ENCODE assay signal across 15 cellular contexts in genomic region chr2:37826611-37827010, GRCh38.
DNase-seq lines count a peak whose midpoint lies in the region; ATAC-seq and TF ChIP-seq lines count a peak whose summit lies in the region.
"Had no signal": no experiment of that assay in that cellular context is flagged by ENCODE, and none has a peak within 500 bp of the region (broad histone marks: within the 10 kb centered on the region; RNA-seq: fewer than 3 reads in every experiment).

No MANE protein-coding gene starts in this region.

- CTCF ChIA-PET in activated CD4-positive, alpha-beta T cell treated with anti-CD3 and anti-CD28 coated beads, Interleukin-2, amount 10 ng/mL, durations not matched to agents 7 days and 5 days (lab: Charles Lee), result interaction anchor here (1.1 to 2.2 kb wide), 2 partner anchors 9 to 431 kb away, joined by 3 to 9 read pairs; no protein-coding TSS in a partner anchor

- peaks cover 6 to 18% of the 10 kb centered on the region in 2 donors for H3K36me3 Mint-ChIP-seq in CD14-positive monocyte
- no peaks in the 10 kb centered on the region for H3K36me3 Mint-ChIP-seq in activated CD4-positive, alpha-beta T cell treated with anti-CD3 and anti-CD28 coated beads, Interleukin-2, amount 10 ng/mL, durations not matched to agents 7 days and 5 days (ENCODE audit: low read depth)
- H3K36me3 Mint-ChIP-seq: CD4-positive, CD25-positive, alpha-beta regulatory T cell; IgD-negative memory B cell had no signal

- no peaks in the 10 kb centered on the region for H4K20me1 ChIP-seq in GM23248 (ENCODE audit: insufficient read depth)

- H3K4me1 ChIP-seq in GM23248 (ENCODE audit: insufficient read depth) (peaks cover 50% of the 10 kb centered on the region), SJCRH30 (peaks cover 55% of the 10 kb centered on the region), ovary (ENCODE audit: insufficient read depth) (peaks cover 11% of the 10 kb centered on the region)
- H3K4me1 ChIP-seq: HAP-1 had no signal

- H3K36me3 ChIP-seq in GM23248 (ENCODE audit: low read depth), result no peaks in the 10 kb centered on the region
- H3K36me3 ChIP-seq in SJCRH30, result no peaks in the 10 kb centered on the region
- no peaks in the 10 kb centered on the region for H3K36me3 ChIP-seq in ovary
- H3K36me3 ChIP-seq: HAP-1 had no signal

- DNase-seq in CD14-positive monocyte (ENCODE audit: low spot score), result no peak
- no peak for DNase-seq in GM23248
- peak; percentile 31 to 44 for DNase-seq in SJCRH30
- DNase-seq in ovary, result no peak
- no peak for DNase-seq in SHP77 treated with DMSO at 0.1 percent for 48 hours (lab: John Stamatoyannopoulos, UW)
- no peak for DNase-seq in activated CD4-positive, alpha-beta T cell treated with anti-CD3 and anti-CD28 coated beads, Interleukin-2, amount 10 ng/mL, durations not matched to agents 7 days and 5 days
- DNase-seq: AML-193; CD4-positive, CD25-positive, alpha-beta regulatory T cell; CD8-positive, alpha-beta memory T cell; COR-L47; Kasumi-1; KBM-7 had no signal

- peak overlapping the region; percentile 76 for H3K4me2 ChIP-seq in GM23248 (ENCODE audit: unreplicated experiment)

- H3K4me1 Mint-ChIP-seq in CD14-positive monocyte, result peaks cover 96% of the 10 kb centered on the region
- H3K4me1 Mint-ChIP-seq in activated CD4-positive, alpha-beta T cell treated with anti-CD3 and anti-CD28 coated beads, Interleukin-2, amount 10 ng/mL, durations not matched to agents 7 days and 5 days, result peaks cover 16% of the 10 kb centered on the region

- 93 to 95% methylated on average over 4 of the region's 4 CpGs for WGBS in GM23248 (ENCODE audit: low coverage in 1 of 2, low lambda C conversion rate in 2 of 2, missing lambda C conversion rate in 2 of 2), 2 experiments
- 89 to 99% (median 97%) methylated on average over 4 of the region's 4 CpGs for WGBS in ovary, 3 donors

- peaks cover 36% of the 10 kb centered on the region for H3F3A ChIP-seq in GM23248 (ENCODE audit: insufficient read depth)

- no peak overlapping the region for H2AFZ ChIP-seq in GM23248

- H3K9me3 Mint-ChIP-seq in CD14-positive monocyte, result peaks cover 0 to 2% (median 0%) of the 10 kb centered on the region in 7 donors
- H3K9me3 Mint-ChIP-seq in activated CD4-positive, alpha-beta T cell treated with anti-CD3 and anti-CD28 coated beads, Interleukin-2, amount 10 ng/mL, durations not matched to agents 7 days and 5 days, result no peaks in the 10 kb centered on the region
- H3K9me3 Mint-ChIP-seq: CD4-positive, CD25-positive, alpha-beta regulatory T cell; CD8-positive, alpha-beta memory T cell; IgD-negative memory B cell had no signal

- H3K4me3 ChIP-seq in GM23248 (no peak overlapping the region), SJCRH30 (no peak overlapping the region), ovary (no peak overlapping the region)
- H3K4me3 ChIP-seq: HAP-1 had no signal

- H3K27ac ChIP-seq in GM23248 (no peak overlapping the region; the same call in 1 of the 2 replicates), SJCRH30 (no peak overlapping the region), ovary (no peak overlapping the region)

- H3K79me2 ChIP-seq in GM23248 (ENCODE audit: insufficient read depth), result no peaks in the 10 kb centered on the region

- no peak for TF ChIP-seq EP300 in ovary (IDR thresholded peaks at IDR 0.05)

- H3K9me2 ChIP-seq in GM23248 (ENCODE audit: insufficient read depth), result no peaks in the 10 kb centered on the region

- no peak for ATAC-seq in GM21576 (IDR thresholded peaks at IDR 0.05; ENCODE audit: unreplicated experiment)

- no peak for TF ChIP-seq POLR2A in ovary (IDR thresholded peaks at IDR 0.05)

- intact Hi-C loops in CD14-positive monocyte (cut with micrococcal nuclease), result loop anchor here in 1 of 2 donors (5.0 to 10.0 kb wide), 4 partner anchors 64 to 479 kb away; no protein-coding TSS in a partner anchor
- intact Hi-C loops in ovary (cut with DNase I), result loop anchor here in 1 of 4 donors (10.0 kb wide), 1 partner anchor 152 kb away; the partner anchor contains the start of gene CDC42EP3

- H3K27me3 Mint-ChIP-seq in CD14-positive monocyte (ENCODE audit: low read depth in 3 of 3), result no peaks in the 10 kb centered on the region
- no peaks in the 10 kb centered on the region for H3K27me3 Mint-ChIP-seq in activated CD4-positive, alpha-beta T cell treated with anti-CD3 and anti-CD28 coated beads, Interleukin-2, amount 10 ng/mL, durations not matched to agents 7 days and 5 days
- H3K27me3 Mint-ChIP-seq: CD4-positive, CD25-positive, alpha-beta regulatory T cell; IgD-negative memory B cell had no signal

- TF ChIP-seq CTCF in CD14-positive monocyte (IDR thresholded peaks at IDR 0.05), result no peak
- no peak for TF ChIP-seq CTCF in ovary (IDR thresholded peaks at IDR 0.05)

- no peaks in the 10 kb centered on the region for H3K27me3 ChIP-seq in GM23248 (replicated peaks; ENCODE audit: insufficient read depth)
- H3K27me3 ChIP-seq in SJCRH30, result no peaks in the 10 kb centered on the region
- no peaks in the 10 kb centered on the region for H3K27me3 ChIP-seq in ovary

- no peak overlapping the region for H3K9ac ChIP-seq in GM23248

- in situ Hi-C loops in GM23248 (cut with MboI), result loop anchor here (25.0 kb wide), 1 partner anchor 414 kb away; no protein-coding TSS in a partner anchor

- H3K4me3 Mint-ChIP-seq in CD14-positive monocyte, result peak overlapping the region in 1 of 2 donors; percentile 15
- no peak overlapping the region for H3K4me3 Mint-ChIP-seq in activated CD4-positive, alpha-beta T cell treated with anti-CD3 and anti-CD28 coated beads, Interleukin-2, amount 10 ng/mL, durations not matched to agents 7 days and 5 days
- H3K4me3 Mint-ChIP-seq: CD4-positive, CD25-positive, alpha-beta regulatory T cell; CD8-positive, alpha-beta memory T cell; IgD-negative memory B cell had no signal

- H3K9me3 ChIP-seq in GM23248 (ENCODE audit: low read depth) (no peaks in the 10 kb centered on the region), SJCRH30 (replicated peaks) (no peaks in the 10 kb centered on the region), ovary (no peaks in the 10 kb centered on the region)
- H3K9me3 ChIP-seq: HAP-1 had no signal

- H3K27ac Mint-ChIP-seq in CD14-positive monocyte, result peak overlapping the region in 4 of 7 donors; percentile 10 to 97 (median 81)
- no peak overlapping the region for H3K27ac Mint-ChIP-seq in activated CD4-positive, alpha-beta T cell treated with anti-CD3 and anti-CD28 coated beads, Interleukin-2, amount 10 ng/mL, durations not matched to agents 7 days and 5 days
- H3K27ac Mint-ChIP-seq: CD4-positive, CD25-positive, alpha-beta regulatory T cell; CD8-positive, alpha-beta memory T cell; IgD-negative memory B cell had no signal

- POLR2A ChIA-PET in activated CD4-positive, alpha-beta T cell treated with anti-CD3 and anti-CD28 coated beads, Interleukin-2, amount 10 ng/mL, durations not matched to agents 7 days and 5 days (lab: Charles Lee), result no interaction called here

Comparison
In these comparisons a context has a peak if more than half of its experiments do, and no peak if none do; other contexts are left out.
1. DNase-seq: peak in SJCRH30 (2 of 2); none in CD14-positive monocyte (single experiment), GM23248 (single experiment), ovary (0 of 5), SHP77 treated with DMSO at 0.1 percent for 48 hours (single experiment) and activated CD4-positive, alpha-beta T cell treated with anti-CD3 and anti-CD28 coated beads, Interleukin-2, amount 10 ng/mL, durations not matched to agents 7 days and 5 days (single experiment).